In genomic region chr7:151457534-151457933, GRCh38 we compare ENCODE assay signal across 2 cellular contexts.
TF ChIP-seq lines count a peak whose summit lies in the region.

No MANE protein-coding gene starts in this region.

TF ChIP-seq in IMR-90, 13 proteins besides CTCF, POLR2A, EP300 and RAD21:
- TF ChIP-seq FOS (IDR thresholded peaks at IDR 0.05; ENCODE audit: low read depth, low read length) (no peak), MAZ (IDR thresholded peaks at IDR 0.05; ENCODE audit: borderline replicate concordance, low read depth, low read length) (no peak), MXI1 (IDR thresholded peaks at IDR 0.05; ENCODE audit: borderline replicate concordance, low read depth, low read length) (no peak), CEBPB (IDR thresholded peaks at IDR 0.05; ENCODE audit: low read depth, low read length) (no peak), ELK1 (IDR thresholded peaks at IDR 0.05; ENCODE audit: borderline replicate concordance, low read depth, low read length) (no peak), CHD1 (IDR thresholded peaks at IDR 0.05; ENCODE audit: low read depth, low read length) (no peak), RFX5 (IDR thresholded peaks at IDR 0.05; ENCODE audit: low read depth, low read length) (no peak), SMC3 (IDR thresholded peaks at IDR 0.05; ENCODE audit: low read depth, low read length) (no peak), MAFK (IDR thresholded peaks at IDR 0.05; ENCODE audit: low read depth, low read length) (no peak), RCOR1 (IDR thresholded peaks at IDR 0.05; ENCODE audit: insufficient replicate concordance, low read length) (no peak), BHLHE40 (IDR thresholded peaks at IDR 0.05; ENCODE audit: low read depth, low read length) (no peak), NFE2L2 (IDR thresholded peaks at IDR 0.05; ENCODE audit: low read depth, low read length) (no peak)
- TF ChIP-seq, protein P1, sequence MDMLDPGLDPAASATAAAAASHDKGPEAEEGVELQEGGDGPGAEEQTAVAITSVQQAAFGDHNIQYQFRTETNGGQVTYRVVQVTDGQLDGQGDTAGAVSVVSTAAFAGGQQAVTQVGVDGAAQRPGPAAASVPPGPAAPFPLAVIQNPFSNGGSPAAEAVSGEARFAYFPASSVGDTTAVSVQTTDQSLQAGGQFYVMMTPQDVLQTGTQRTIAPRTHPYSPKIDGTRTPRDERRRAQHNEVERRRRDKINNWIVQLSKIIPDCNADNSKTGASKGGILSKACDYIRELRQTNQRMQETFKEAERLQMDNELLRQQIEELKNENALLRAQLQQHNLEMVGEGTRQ (IDR thresholded peaks at IDR 0.05; ENCODE audit: low read depth, low read length): no peak

TF ChIP-seq in H1, 55 proteins besides CTCF, POLR2A, EP300 and RAD21:
- TF ChIP-seq, protein P2, sequence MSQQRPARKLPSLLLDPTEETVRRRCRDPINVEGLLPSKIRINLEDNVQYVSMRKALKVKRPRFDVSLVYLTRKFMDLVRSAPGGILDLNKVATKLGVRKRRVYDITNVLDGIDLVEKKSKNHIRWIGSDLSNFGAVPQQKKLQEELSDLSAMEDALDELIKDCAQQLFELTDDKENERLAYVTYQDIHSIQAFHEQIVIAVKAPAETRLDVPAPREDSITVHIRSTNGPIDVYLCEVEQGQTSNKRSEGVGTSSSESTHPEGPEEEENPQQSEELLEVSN (IDR thresholded peaks at IDR 0.05): no peak
- TF ChIP-seq FOSL1 (IDR thresholded peaks at IDR 0.05; ENCODE audit: insufficient read depth, low read depth, low read length): no peak
- no peak for TF ChIP-seq KDM5A (IDR thresholded peaks at IDR 0.05; ENCODE audit: low read length)
